ENCODE assay signal across 22 cellular contexts in genomic region chr6:116030745-116031144, GRCh38. TPM values are rescaled to one million over a fixed set of nuclear protein-coding genes. Genes with fewer than 3 reads are reported as not detected.
DNase-seq lines count a peak whose midpoint lies in the region; ATAC-seq and TF ChIP-seq lines count a peak whose summit lies in the region.
"Had no signal": no experiment of that assay in that cellular context is flagged by ENCODE, and none has a peak within 500 bp of the region (broad histone marks: within the 10 kb centered on the region; RNA-seq: fewer than 3 reads in every experiment).

No MANE protein-coding gene starts in this region.

- WGBS in aorta, 2 donors = 22 to 23% methylated on average over 2 of the region's 2 CpGs

- intact Hi-C loops in ascending aorta (cut with DNase I) (no loop called here), aorta (cut with DNase I) (no loop called here)

- no peak for TF ChIP-seq CTCF in ascending aorta (IDR thresholded peaks at IDR 0.05)
- no peak for TF ChIP-seq CTCF in fibroblast of villous mesenchyme (IDR thresholded peaks at IDR 0.05; ENCODE audit: insufficient read depth, low read depth, low read length)

- H3K4me3 ChIP-seq in ascending aorta (no peak overlapping the region), fibroblast of villous mesenchyme (ENCODE audit: low read depth, low read length) (no peak overlapping the region), aorta (ENCODE audit: low read length in 2 of 2) (no peak overlapping the region)
- H3K4me3 ChIP-seq: K562, Peyer's patch had no signal

- H3K36me3 ChIP-seq in ascending aorta (no peaks in the 10 kb centered on the region), aorta (ENCODE audit: control insufficient read depth in 1 of 2, insufficient read depth in 2 of 2, low read length in 1 of 2) (peaks cover 0 to 3% of the 10 kb centered on the region in 2 donors)
- H3K36me3 ChIP-seq: Peyer's patch had no signal

- H3K9me3 ChIP-seq in ascending aorta (no peaks in the 10 kb centered on the region), aorta (ENCODE audit: control insufficient read depth, low read length) (no peaks in the 10 kb centered on the region)
- H3K9me3 ChIP-seq: Peyer's patch had no signal

- peaks cover 6 to 51% of the 10 kb centered on the region in 2 donors for H3K4me1 ChIP-seq in ascending aorta
- peaks cover 9 to 10% of the 10 kb centered on the region in 2 donors for H3K4me1 ChIP-seq in aorta (ENCODE audit: control insufficient read depth in 1 of 2, insufficient read depth in 2 of 2, low read length in 2 of 2)
- H3K4me1 ChIP-seq: Peyer's patch had no signal

- ATAC-seq in aorta (ENCODE audit: low FRiP score) (peak; percentile 57), GM18907 (IDR thresholded peaks at IDR 0.05; ENCODE audit: unreplicated experiment) (no peak), GM21528 (IDR thresholded peaks at IDR 0.05; ENCODE audit: low FRiP score, unreplicated experiment) (no peak)
- ATAC-seq: K562 had no signal

- H3K27ac ChIP-seq in ascending aorta (peak overlapping the region; percentile 46 to 60), aorta (ENCODE audit: low read depth in 1 of 2, low read length in 2 of 2) (peak overlapping the region in 1 of 2 donors; percentile 43)
- H3K27ac ChIP-seq: C4-2B, Peyer's patch had no signal

- H3K27me3 ChIP-seq in ascending aorta (no peaks in the 10 kb centered on the region), aorta (ENCODE audit: control insufficient read depth in 1 of 2, insufficient read depth in 2 of 2, low read length in 1 of 2) (no peaks in the 10 kb centered on the region)
- H3K27me3 ChIP-seq: Peyer's patch had no signal

- DNase-seq in AG20443 (ENCODE audit: low spot score) = peak; percentile 15
- DNase-seq in ascending aorta (ENCODE audit: low spot score in 2 of 2) = no peak
- DNase-seq in fibroblast of villous mesenchyme (ENCODE audit: low read depth) = peak; percentile 35
- DNase-seq in aorta = no peak
- DNase-seq in activated gamma-delta T cell treated with Interleukin-2 at 50 U/mL for 16 hours = no peak
- DNase-seq: ACHN; Calu3; CD8-positive, alpha-beta memory T cell; DMS153; H7; MM.1S; NCI-H1048; NCI-H1417 treated with DMSO at 0.1 percent for 48 hours; NCI-H187; NCI-H446; NCI-H526; Peyer's patch; Right ventricle myocardium superior had no signal

RNA-seq across cellular contexts. Expression of gene FRK, which starts 29.9 kb away (rescaled TPM):
- 8.4 TPM for total RNA-seq in ascending aorta
- total RNA-seq in fibroblast of villous mesenchyme = 0.32 and 0.43 TPM in 2 replicates
- total RNA-seq in aorta = 10 to 100 TPM in 1 of 2 donors, 1 to 10 TPM in 1; 9.3 to 18.3 TPM
- polyA plus RNA-seq in aorta = 1 to 10 TPM; 1.8 to 2.8 TPM
- polyA plus RNA-seq: CD8-positive, alpha-beta memory T cell had no signal

Comparison
In these comparisons a context has a peak if more than half of its experiments do, and no peak if none do; other contexts are left out.
1. DNase-seq: peak in AG20443 (single experiment) and fibroblast of villous mesenchyme (single experiment); none in ascending aorta (0 of 2), aorta (0 of 2) and activated gamma-delta T cell treated with Interleukin-2 at 50 U/mL for 16 hours (single experiment).